In the genomic region with DNA sequence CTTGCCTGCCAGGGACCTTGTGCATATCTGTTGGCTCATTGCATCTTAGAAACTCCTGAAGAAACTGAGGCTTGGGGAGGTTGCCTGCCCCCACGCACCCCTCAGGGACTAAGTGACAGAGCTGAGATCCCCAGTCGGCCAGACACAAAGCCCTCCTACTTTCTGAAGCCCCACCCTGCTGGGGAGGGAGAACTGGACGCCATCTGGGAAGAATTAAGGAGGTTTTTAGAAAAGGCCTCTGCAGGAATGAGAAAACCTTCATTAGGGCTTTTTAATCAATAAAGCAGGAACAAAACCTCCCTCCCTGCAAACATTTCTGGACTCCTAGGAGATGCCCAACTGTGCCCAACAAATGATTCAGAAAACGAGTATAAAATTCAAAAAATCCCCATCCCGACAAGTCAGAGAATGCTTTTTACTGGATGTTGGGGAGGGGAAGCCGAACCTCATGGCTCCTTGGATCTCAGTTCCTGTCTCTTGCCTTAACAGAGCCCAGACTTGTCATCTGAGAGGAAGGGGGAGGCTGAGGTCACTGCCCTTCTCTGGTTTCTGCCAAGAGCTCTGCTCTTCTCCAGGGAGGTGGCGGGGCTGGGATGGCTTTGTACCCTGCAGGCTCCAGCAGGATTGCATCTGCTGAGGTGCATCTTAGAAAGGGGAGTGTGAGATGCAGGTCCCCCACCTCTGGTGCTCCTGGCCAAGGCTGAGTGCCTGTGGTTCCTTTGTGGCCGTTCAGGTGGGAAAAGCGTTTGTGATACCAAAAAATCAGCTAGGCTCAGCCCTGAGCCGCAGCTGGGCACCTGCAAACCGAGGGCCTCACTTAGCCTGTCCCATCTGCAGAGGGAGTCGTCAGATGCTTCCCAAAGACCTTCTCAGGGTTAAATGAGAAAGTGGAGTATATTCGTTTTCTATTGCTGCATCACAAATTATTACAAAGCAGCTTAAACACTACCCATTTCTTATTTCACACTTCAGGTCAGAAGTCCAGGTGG, we compare ENCODE assay signal across 7 cellular contexts.
DNase-seq lines count a peak whose midpoint lies in the region; ATAC-seq and TF ChIP-seq lines count a peak whose summit lies in the region.

No MANE protein-coding gene starts in this region.

- intact Hi-C loops in thyroid gland (cut with DNase I): no loop called here

- H3K4me3 ChIP-seq in liver (ENCODE audit: low read depth in 1 of 3, low read length in 3 of 3) (no peak overlapping the region), thyroid gland (replicated peaks in 1 of 3) (no peak overlapping the region)

- H3K4me3 Mint-ChIP-seq in activated CD8-positive, alpha-beta T cell treated with anti-CD3 and anti-CD28 coated beads, Interleukin-2, amount 10 ng/mL, durations not matched to agents 7 days and 5 days: no peak overlapping the region

- H3K27ac ChIP-seq in cingulate gyrus (ENCODE audit: low read depth, low read length) (peak overlapping the region; percentile 65), liver (ENCODE audit: low read depth in 1 of 2, low read length in 2 of 2) (peak overlapping the region; percentile 26 to 67), thyroid gland (peak overlapping the region; percentile 49 to 92 (median 85))

- TF ChIP-seq RAD21 in liver (IDR thresholded peaks at IDR 0.05): peak in 1 of 2 donors; percentile 23

- H3K27me3 ChIP-seq in liver (ENCODE audit: control insufficient read depth in 4 of 4, insufficient read depth in 4 of 4, low read length in 3 of 4) (no peaks in the 10 kb centered on the region), thyroid gland (no peaks in the 10 kb centered on the region)

- no peaks in the 10 kb centered on the region for H3K36me3 Mint-ChIP-seq in activated CD8-positive, alpha-beta T cell treated with anti-CD3 and anti-CD28 coated beads, Interleukin-2, amount 10 ng/mL, durations not matched to agents 7 days and 5 days (ENCODE audit: low read depth)

- H3K27me3 Mint-ChIP-seq in activated CD8-positive, alpha-beta T cell treated with anti-CD3 and anti-CD28 coated beads, Interleukin-2, amount 10 ng/mL, durations not matched to agents 7 days and 5 days (ENCODE audit: low read depth): no peaks in the 10 kb centered on the region

- 74% methylated on average over 13 of the region's 13 CpGs for WGBS in liver
- 60 to 66% methylated on average over 12 to 13 of the region's 13 CpGs for WGBS in thyroid gland, 2 donors

- H3K4me1 Mint-ChIP-seq in activated CD8-positive, alpha-beta T cell treated with anti-CD3 and anti-CD28 coated beads, Interleukin-2, amount 10 ng/mL, durations not matched to agents 7 days and 5 days (ENCODE audit: low read depth): peaks cover 12% of the 10 kb centered on the region

- ATAC-seq in activated CD8-positive, alpha-beta T cell treated with anti-CD3 and anti-CD28 coated beads, Interleukin-2, amount 10 ng/mL, durations not matched to agents 7 days and 5 days: no peak
- no peak for ATAC-seq in GM21381 (IDR thresholded peaks at IDR 0.05; ENCODE audit: unreplicated experiment)

- CTCF ChIA-PET in activated CD8-positive, alpha-beta T cell treated with anti-CD3 and anti-CD28 coated beads, Interleukin-2, amount 10 ng/mL, durations not matched to agents 7 days and 5 days (lab: Charles Lee): no interaction called here

- H3K27ac Mint-ChIP-seq in activated CD8-positive, alpha-beta T cell treated with anti-CD3 and anti-CD28 coated beads, Interleukin-2, amount 10 ng/mL, durations not matched to agents 7 days and 5 days: no peak overlapping the region

- POLR2A ChIA-PET in activated CD8-positive, alpha-beta T cell treated with anti-CD3 and anti-CD28 coated beads, Interleukin-2, amount 10 ng/mL, durations not matched to agents 7 days and 5 days (lab: Charles Lee): no interaction called here

- TF ChIP-seq CTCF in liver (IDR thresholded peaks at IDR 0.05; ENCODE audit: low read depth, low read length, missing input control) (no peak), thyroid gland (IDR thresholded peaks at IDR 0.05) (no peak)

- H3K9me3 ChIP-seq in liver (ENCODE audit: control insufficient read depth in 4 of 4, low read length in 3 of 4): no peaks in the 10 kb centered on the region
- no peaks in the 10 kb centered on the region for H3K9me3 ChIP-seq in thyroid gland

- peak in 1 of 2 donors; percentile 2 for TF ChIP-seq POLR2A in thyroid gland (IDR thresholded peaks at IDR 0.05)

- peak; percentile 87 for DNase-seq in M059J (ENCODE audit: low read depth)
- no peak for DNase-seq in thyroid gland
- no peak for DNase-seq in COR-L47 (lab: John Stamatoyannopoulos, UW)
- no peak for DNase-seq in activated CD8-positive, alpha-beta T cell treated with anti-CD3 and anti-CD28 coated beads, Interleukin-2, amount 10 ng/mL, durations not matched to agents 7 days and 5 days

- no peak overlapping the region for H3K9ac ChIP-seq in liver (ENCODE audit: low read depth in 1 of 2, low read length in 2 of 2)

- H3K36me3 ChIP-seq in liver (ENCODE audit: control insufficient read depth in 4 of 4, insufficient read depth in 3 of 4, low read depth in 1 of 4, low read length in 3 of 4) (no peaks in the 10 kb centered on the region), thyroid gland (no peaks in the 10 kb centered on the region)

- peaks cover 0 to 21% (median 6%) of the 10 kb centered on the region in 4 donors for H3K4me1 ChIP-seq in liver (ENCODE audit: control insufficient read depth in 4 of 4, insufficient read depth in 4 of 4, low read length in 3 of 4)
- H3K4me1 ChIP-seq in thyroid gland: peaks cover 73 to 81% of the 10 kb centered on the region in 2 donors

- no peaks in the 10 kb centered on the region for H3K9me3 Mint-ChIP-seq in activated CD8-positive, alpha-beta T cell treated with anti-CD3 and anti-CD28 coated beads, Interleukin-2, amount 10 ng/mL, durations not matched to agents 7 days and 5 days (ENCODE audit: insufficient read depth)

TF ChIP-seq in liver, 16 proteins besides CTCF, POLR2A, EP300 and RAD21:
- TF ChIP-seq EGR1 (IDR thresholded peaks at IDR 0.05; ENCODE audit: low read depth in 2 of 2): no peak
- TF ChIP-seq NR2F2 (IDR thresholded peaks at IDR 0.05): peak; percentile 78
- TF ChIP-seq RXRA (IDR thresholded peaks at IDR 0.05): peak; percentile 27 to 46
